17 cellular contexts compared by ENCODE assay signal in genomic region chr7:82235710-82236109, GRCh38.
DNase-seq lines count a peak whose midpoint lies in the region; ATAC-seq and TF ChIP-seq lines count a peak whose summit lies in the region.
"Had no signal": no experiment of that assay in that cellular context is flagged by ENCODE, and none has a peak within 500 bp of the region (broad histone marks: within the 10 kb centered on the region; RNA-seq: fewer than 3 reads in every experiment).

No MANE protein-coding gene starts in this region.

- no peaks in the 10 kb centered on the region for H3K36me3 ChIP-seq in PC-3 (ENCODE audit: low read depth, low read length)
- no peaks in the 10 kb centered on the region for H3K36me3 ChIP-seq in psoas muscle (ENCODE audit: insufficient read depth in 1 of 2, low read depth in 1 of 2)
- H3K36me3 ChIP-seq in hepatocyte (replicated peaks; ENCODE audit: insufficient read depth, low read depth): no peaks in the 10 kb centered on the region
- H3K36me3 ChIP-seq: esophagus squamous epithelium had no signal

- H3K4me1 ChIP-seq in PC-3 (ENCODE audit: insufficient read depth, low read length): no peaks in the 10 kb centered on the region
- peaks cover 29% of the 10 kb centered on the region for H3K4me1 ChIP-seq in psoas muscle
- H3K4me1 ChIP-seq in hepatocyte (ENCODE audit: insufficient read depth): no peaks in the 10 kb centered on the region
- H3K4me1 ChIP-seq: body of pancreas, esophagus squamous epithelium had no signal

- no peak overlapping the region for H3K9ac ChIP-seq in PC-3 (ENCODE audit: low read length)

- POLR2A ChIA-PET in PC-3 (lab: Charles Lee; ENCODE audit: unreplicated experiment): no interaction called here

- 48 to 70% (median 63%) methylated on average over 2 of the region's 2 CpGs for WGBS in psoas muscle, 3 donors
- WGBS in hepatocyte (ENCODE audit: low lambda C conversion rate, missing lambda C conversion rate): 95% methylated on average over 2 of the region's 2 CpGs

- H3K27ac ChIP-seq in PC-3 (ENCODE audit: low read length) (no peak overlapping the region), psoas muscle (peak overlapping the region; percentile 38), hepatocyte (no peak overlapping the region)
- H3K27ac ChIP-seq: body of pancreas, esophagus squamous epithelium had no signal

- BruUV-seq in PC-3 (replicated peaks; lab: Mats Ljungman, UMichigan): no TSS peak

- TF ChIP-seq CTCF in PC-3 (conservative IDR thresholded peaks at IDR 0.05; ENCODE audit: low read depth, low read length) (no peak), psoas muscle (IDR thresholded peaks at IDR 0.05) (no peak), hepatocyte (IDR thresholded peaks at IDR 0.05; ENCODE audit: poor library complexity) (no peak)

- H3K4me3 ChIP-seq in PC-3 (ENCODE audit: low read length) (no peak overlapping the region), psoas muscle (no peak overlapping the region), hepatocyte (no peak overlapping the region)
- H3K4me3 ChIP-seq: body of pancreas, esophagus squamous epithelium had no signal

- H3K4me2 ChIP-seq in PC-3 (ENCODE audit: low read length) (no peak overlapping the region), hepatocyte (no peak overlapping the region)

- H2AFZ ChIP-seq in PC-3 (ENCODE audit: low read length) (no peak overlapping the region), hepatocyte (no peak overlapping the region)

- DNase-seq in NCI-H748 (lab: John Stamatoyannopoulos, UW; ENCODE audit: unreplicated experiment) (peak; percentile 19), NCI-H748 treated with DMSO at 0.1 percent for 48 hours (lab: John Stamatoyannopoulos, UW) (no peak), PC-3 (peak; percentile 18), dermis microvascular lymphatic vessel endothelial cell (ENCODE audit: low read depth in 2 of 2) (peak; percentile 66 to 71), psoas muscle (no peak), activated gamma-delta T cell treated with Interleukin-2 at 50 U/mL for 16 hours (no peak), hepatocyte (ENCODE audit: low spot score) (no peak)
- DNase-seq: activated CD4-positive, alpha-beta T cell treated with anti-CD3 and anti-CD28 coated beads for 36 hours; activated naive CD4-positive, alpha-beta T cell treated with anti-CD3 and anti-CD28 coated beads for 36 hours; body of pancreas; CD8-positive, alpha-beta memory T cell; esophagus squamous epithelium; hippocampal formation; SIG-M5; stimulated activated CD4-positive, alpha-beta T cell treated with anti-CD3 and anti-CD28 coated beads, Interleukin-2, amount 100 ng/mL, for 24 hours had no signal

- CTCF ChIA-PET in PC-3 (lab: Charles Lee): no interaction called here

- intact Hi-C loops in PC-3 (cut with micrococcal nuclease): loop anchor here (1.0 to 2.0 kb wide), 2 partner anchors 123 to 246 kb away; no protein-coding TSS in a partner anchor
- intact Hi-C loops in psoas muscle (cut with DNase I): loop anchor here (5.0 to 10.0 kb wide), 4 partner anchors 209 to 339 kb away; partner anchors contain the start of gene CACNA2D1 (in 2 of the 2)

- H4K20me1 ChIP-seq in PC-3 (ENCODE audit: low read length) (no peaks in the 10 kb centered on the region), hepatocyte (ENCODE audit: insufficient read depth, poor library complexity, severe bottlenecking) (no peaks in the 10 kb centered on the region)

- H3K79me2 ChIP-seq in PC-3 (ENCODE audit: low read length) (no peaks in the 10 kb centered on the region), hepatocyte (no peaks in the 10 kb centered on the region)

- H3K9me2 ChIP-seq in PC-3 (replicated peaks; ENCODE audit: low read length) (no peaks in the 10 kb centered on the region), hepatocyte (replicated peaks; ENCODE audit: insufficient read depth) (no peaks in the 10 kb centered on the region)

- H3K9me3 ChIP-seq in PC-3 (ENCODE audit: low read length) (no peaks in the 10 kb centered on the region), psoas muscle (no peaks in the 10 kb centered on the region), hepatocyte (ENCODE audit: low read depth) (no peaks in the 10 kb centered on the region)
- H3K9me3 ChIP-seq: body of pancreas, esophagus squamous epithelium had no signal

- no peaks in the 10 kb centered on the region for H3F3A ChIP-seq in PC-3 (ENCODE audit: low read length, unreplicated experiment)

- ATAC-seq in PC-3 (peak; percentile 50), psoas muscle (peak; percentile 44 to 73 (median 60)), GM19452 (IDR thresholded peaks at IDR 0.05; ENCODE audit: unreplicated experiment) (no peak)
- ATAC-seq: activated CD4-positive, alpha-beta T cell treated with anti-CD3 and anti-CD28 coated beads for 36 hours; body of pancreas; sciatic nerve had no signal

- H3K27me3 ChIP-seq in PC-3 (ENCODE audit: low read length) (peaks cover 35% of the 10 kb centered on the region), psoas muscle (ENCODE audit: insufficient read depth in 3 of 3, low read length in 2 of 3) (no peaks in the 10 kb centered on the region), hepatocyte (no peaks in the 10 kb centered on the region)
- H3K27me3 ChIP-seq: body of pancreas, esophagus squamous epithelium had no signal

Comparison
In these comparisons a context has a peak if more than half of its experiments do, and no peak if none do; other contexts are left out.
1. DNase-seq: peak in NCI-H748 (single experiment), PC-3 (single experiment) and dermis microvascular lymphatic vessel endothelial cell (2 of 2); none in NCI-H748 treated with DMSO at 0.1 percent for 48 hours (single experiment), psoas muscle (0 of 2), activated gamma-delta T cell treated with Interleukin-2 at 50 U/mL for 16 hours (single experiment) and hepatocyte (single experiment).